In genomic region chr15:68186671-68187397, GRCh38 we compare ENCODE assay signal across 10 cellular contexts. TPM values are rescaled to one million over a fixed set of nuclear protein-coding genes. Genes with fewer than 3 reads are reported as not detected.
A peak's percentile ranks its signal among the peaks of the same experiment; 100 is the strongest.
DNase-seq lines count a peak whose midpoint lies in the region; ATAC-seq, FAIRE-seq and TF ChIP-seq lines count a peak whose summit lies in the region.
"Had no signal": no experiment of that assay in that cellular context is flagged by ENCODE, and none has a peak within 500 bp of the region (broad histone marks: within the 10 kb centered on the region; RNA-seq: fewer than 3 reads in every experiment).

No MANE protein-coding gene starts in this region.

- H3K4me3 ChIP-seq in right atrium auricular region = no peak overlapping the region
- no peak overlapping the region for H3K4me3 ChIP-seq in bronchial epithelial cell (ENCODE audit: low read depth, low read length)
- H3K4me3 ChIP-seq in vagina = no peak overlapping the region
- no peak overlapping the region for H3K4me3 ChIP-seq in BE2C (ENCODE audit: low read depth, low read length)

- no peaks in the 10 kb centered on the region for H3K27me3 ChIP-seq in right atrium auricular region
- no peaks in the 10 kb centered on the region for H3K27me3 ChIP-seq in bronchial epithelial cell (ENCODE audit: control insufficient read depth, insufficient read depth, low read length)
- no peaks in the 10 kb centered on the region for H3K27me3 ChIP-seq in vagina
- no peaks in the 10 kb centered on the region for H3K27me3 ChIP-seq in BE2C

- H3K36me3 ChIP-seq in right atrium auricular region (peaks cover 37% of the 10 kb centered on the region), bronchial epithelial cell (ENCODE audit: control insufficient read depth, insufficient read depth, low read length) (peaks cover 1% of the 10 kb centered on the region), vagina (peaks cover 0 to 27% of the 10 kb centered on the region in 2 donors), BE2C (peaks cover 22% of the 10 kb centered on the region)

- TF ChIP-seq CTCF in right atrium auricular region (IDR thresholded peaks at IDR 0.05) (no peak), bronchial epithelial cell (IDR thresholded peaks at IDR 0.05; ENCODE audit: insufficient read depth, low read length, severe bottlenecking) (no peak), vagina (IDR thresholded peaks at IDR 0.05) (no peak), BE2C (IDR thresholded peaks at IDR 0.05; ENCODE audit: low read depth, low read length) (no peak)

- intact Hi-C loops in Right ventricle myocardium superior (cut with DNase I) (no loop called here), vagina (cut with DNase I) (no loop called here)

- ATAC-seq in Right ventricle myocardium superior (ENCODE audit: poor library complexity) = peak; percentile 71
- ATAC-seq in left lobe of liver = peak; percentile 47
- ATAC-seq in activated CD4-positive, CD25-positive, alpha-beta regulatory T cell treated with anti-CD3 and anti-CD28 coated beads, Interleukin-2, amount 50 U/mL, for 24 hours = no peak

- H3K27ac ChIP-seq in right atrium auricular region (peak overlapping the region in 1 of 2 donors; percentile 71), vagina (peak overlapping the region; percentile 40)

- H3K9me3 ChIP-seq in right atrium auricular region (no peaks in the 10 kb centered on the region), vagina (no peaks in the 10 kb centered on the region), BE2C (no peaks in the 10 kb centered on the region)

- TF ChIP-seq POLR2A in vagina (IDR thresholded peaks at IDR 0.05) = no peak

- H3K4me1 ChIP-seq in right atrium auricular region = peaks cover 0 to 31% of the 10 kb centered on the region in 2 donors
- H3K4me1 ChIP-seq in vagina = peaks cover 26% of the 10 kb centered on the region
- peaks cover 30% of the 10 kb centered on the region for H3K4me1 ChIP-seq in BE2C

- DNase-seq in Right ventricle myocardium superior (no peak), right atrium auricular region (ENCODE audit: low spot score) (no peak), bronchial epithelial cell (ENCODE audit: low read depth) (peak; percentile 30), left lobe of liver (ENCODE audit: low spot score) (no peak), vagina (ENCODE audit: extremely low spot score in 2 of 2) (no peak), NCI-H510A (lab: John Stamatoyannopoulos, UW) (no peak), BE2C (no peak)
- DNase-seq: activated B cell treated with CpG ODN at 0.5 μM for 24 hours, NCI-H524 had no signal

- no peak for FAIRE-seq in bronchial epithelial cell (lab: Jason Lieb, UNC)

RNA-seq across cellular contexts. Expression of gene CALML4, which starts 18.3 kb away (rescaled TPM):
- 0.97 TPM for total RNA-seq in Right ventricle myocardium superior
- total RNA-seq in right atrium auricular region = 1 to 10 TPM in 1 of 2 donors, under 1 TPM in 1; 0.52 to 2.1 TPM
- 4.5 and 6.4 TPM in 2 replicates for total RNA-seq in bronchial epithelial cell
- total RNA-seq in left lobe of liver = 6.8 TPM
- total RNA-seq in vagina = 6.1 TPM
- 4.1 TPM for polyA plus RNA-seq in BE2C (2012; ENCODE audit: insufficient read depth, insufficient read length, low read depth)

RNA-seq across cellular contexts. Expression of gene CLN6, which starts 42.7 kb away (rescaled TPM):
- total RNA-seq in Right ventricle myocardium superior (6.9 TPM), right atrium auricular region (1 to 10 TPM; 6.4 to 7.4 TPM), bronchial epithelial cell (6.1 and 8.2 TPM in 2 replicates), left lobe of liver (12.2 TPM), vagina (23.3 TPM)
- polyA plus RNA-seq in BE2C (2012; ENCODE audit: insufficient read depth, insufficient read length, low read depth) = 68.7 TPM

Comparison
In these comparisons a context has a peak if more than half of its experiments do, and no peak if none do; other contexts are left out.
1. ATAC-seq: peak in Right ventricle myocardium superior (single experiment) and left lobe of liver (single experiment); none in activated CD4-positive, CD25-positive, alpha-beta regulatory T cell treated with anti-CD3 and anti-CD28 coated beads, Interleukin-2, amount 50 U/mL, for 24 hours (0 of 2).